Comparison of ENCODE assay signal across 1 cellular context in genomic region chr15:70348581-70349344, GRCh38.
TF ChIP-seq lines count a peak whose summit lies in the region.

No MANE protein-coding gene starts in this region.

TF ChIP-seq in HepG2, 621 proteins besides CTCF, POLR2A, EP300 and RAD21 (continued from another document):
- TF ChIP-seq, protein P1, sequence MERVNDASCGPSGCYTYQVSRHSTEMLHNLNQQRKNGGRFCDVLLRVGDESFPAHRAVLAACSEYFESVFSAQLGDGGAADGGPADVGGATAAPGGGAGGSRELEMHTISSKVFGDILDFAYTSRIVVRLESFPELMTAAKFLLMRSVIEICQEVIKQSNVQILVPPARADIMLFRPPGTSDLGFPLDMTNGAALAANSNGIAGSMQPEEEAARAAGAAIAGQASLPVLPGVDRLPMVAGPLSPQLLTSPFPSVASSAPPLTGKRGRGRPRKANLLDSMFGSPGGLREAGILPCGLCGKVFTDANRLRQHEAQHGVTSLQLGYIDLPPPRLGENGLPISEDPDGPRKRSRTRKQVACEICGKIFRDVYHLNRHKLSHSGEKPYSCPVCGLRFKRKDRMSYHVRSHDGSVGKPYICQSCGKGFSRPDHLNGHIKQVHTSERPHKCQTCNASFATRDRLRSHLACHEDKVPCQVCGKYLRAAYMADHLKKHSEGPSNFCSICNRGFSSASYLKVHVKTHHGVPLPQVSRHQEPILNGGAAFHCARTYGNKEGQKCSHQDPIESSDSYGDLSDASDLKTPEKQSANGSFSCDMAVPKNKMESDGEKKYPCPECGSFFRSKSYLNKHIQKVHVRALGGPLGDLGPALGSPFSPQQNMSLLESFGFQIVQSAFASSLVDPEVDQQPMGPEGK (CRISPR knock-in tag; IDR thresholded peaks at IDR 0.05): no peak
- no peak for TF ChIP-seq ZNF83 (CRISPR knock-in tag; IDR thresholded peaks at IDR 0.05; ENCODE audit: borderline replicate concordance)
- 0 out of 2 replicates have a peak, but pooled peaks have one; percentile 27 for TF ChIP-seq ZBTB7A (CRISPR knock-in tag; IDR thresholded peaks at IDR 0.05)
- TF ChIP-seq ATF7 (IDR thresholded peaks at IDR 0.05): no peak
- TF ChIP-seq ATF7 (CRISPR knock-in tag; IDR thresholded peaks at IDR 0.05): no peak
- peak; percentile 52; the same call in 1 of the 2 replicates for TF ChIP-seq GATAD2A (CRISPR knock-in tag; IDR thresholded peaks at IDR 0.05)
- TF ChIP-seq, protein P2, sequence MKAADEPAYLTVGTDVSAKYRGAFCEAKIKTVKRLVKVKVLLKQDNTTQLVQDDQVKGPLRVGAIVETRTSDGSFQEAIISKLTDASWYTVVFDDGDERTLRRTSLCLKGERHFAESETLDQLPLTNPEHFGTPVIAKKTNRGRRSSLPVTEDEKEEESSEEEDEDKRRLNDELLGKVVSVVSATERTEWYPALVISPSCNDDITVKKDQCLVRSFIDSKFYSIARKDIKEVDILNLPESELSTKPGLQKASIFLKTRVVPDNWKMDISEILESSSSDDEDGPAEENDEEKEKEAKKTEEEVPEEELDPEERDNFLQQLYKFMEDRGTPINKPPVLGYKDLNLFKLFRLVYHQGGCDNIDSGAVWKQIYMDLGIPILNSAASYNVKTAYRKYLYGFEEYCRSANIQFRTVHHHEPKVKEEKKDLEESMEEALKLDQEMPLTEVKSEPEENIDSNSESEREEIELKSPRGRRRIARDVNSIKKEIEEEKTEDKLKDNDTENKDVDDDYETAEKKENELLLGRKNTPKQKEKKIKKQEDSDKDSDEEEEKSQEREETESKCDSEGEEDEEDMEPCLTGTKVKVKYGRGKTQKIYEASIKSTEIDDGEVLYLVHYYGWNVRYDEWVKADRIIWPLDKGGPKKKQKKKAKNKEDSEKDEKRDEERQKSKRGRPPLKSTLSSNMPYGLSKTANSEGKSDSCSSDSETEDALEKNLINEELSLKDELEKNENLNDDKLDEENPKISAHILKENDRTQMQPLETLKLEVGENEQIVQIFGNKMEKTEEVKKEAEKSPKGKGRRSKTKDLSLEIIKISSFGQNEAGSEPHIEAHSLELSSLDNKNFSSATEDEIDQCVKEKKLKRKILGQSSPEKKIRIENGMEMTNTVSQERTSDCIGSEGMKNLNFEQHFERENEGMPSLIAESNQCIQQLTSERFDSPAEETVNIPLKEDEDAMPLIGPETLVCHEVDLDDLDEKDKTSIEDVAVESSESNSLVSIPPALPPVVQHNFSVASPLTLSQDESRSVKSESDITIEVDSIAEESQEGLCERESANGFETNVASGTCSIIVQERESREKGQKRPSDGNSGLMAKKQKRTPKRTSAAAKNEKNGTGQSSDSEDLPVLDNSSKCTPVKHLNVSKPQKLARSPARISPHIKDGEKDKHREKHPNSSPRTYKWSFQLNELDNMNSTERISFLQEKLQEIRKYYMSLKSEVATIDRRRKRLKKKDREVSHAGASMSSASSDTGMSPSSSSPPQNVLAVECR (CRISPR knock-in tag; IDR thresholded peaks at IDR 0.05; ENCODE audit: borderline replicate concordance): peak; percentile 20; the same call in 1 of the 2 replicates
- TF ChIP-seq ZBTB14 (CRISPR knock-in tag; IDR thresholded peaks at IDR 0.05): no peak
- no peak for TF ChIP-seq AGO2 (optimal IDR thresholded peaks at IDR 0.05; ENCODE audit: low read depth, low read length)
